20 cellular contexts compared by ENCODE assay signal in genomic region chr5:145450286-145450969, GRCh38.
A peak's percentile ranks its signal among the peaks of the same experiment; 100 is the strongest.
DNase-seq lines count a peak whose midpoint lies in the region; ATAC-seq and TF ChIP-seq lines count a peak whose summit lies in the region.
"Had no signal": no experiment of that assay in that cellular context is flagged by ENCODE, and none has a peak within 500 bp of the region (broad histone marks: within the 10 kb centered on the region; RNA-seq: fewer than 3 reads in every experiment).

No MANE protein-coding gene starts in this region.

- H3K9me3 Mint-ChIP-seq in effector memory CD8-positive, alpha-beta T cell = peaks cover 0 to 2% of the 10 kb centered on the region in 2 donors

- no peaks in the 10 kb centered on the region for H3K4me1 Mint-ChIP-seq in effector memory CD8-positive, alpha-beta T cell (ENCODE audit: low read depth in 2 of 2)

- no peaks in the 10 kb centered on the region for H3K27me3 Mint-ChIP-seq in effector memory CD8-positive, alpha-beta T cell

- no peak overlapping the region for H3K27ac Mint-ChIP-seq in effector memory CD8-positive, alpha-beta T cell
- H3K27ac Mint-ChIP-seq: CD8-positive, alpha-beta T cell had no signal

- H3K9ac ChIP-seq in MM.1S (ENCODE audit: low read length) = no peak overlapping the region
- H3K9ac ChIP-seq: BLaER1 treated with 17β-estradiol and CSF1 and Interleukin-3, amounts not matched to agents 10 nM and 100 nM; KMS-11 had no signal

- H3K9me2 ChIP-seq in MM.1S (replicated peaks; ENCODE audit: insufficient read depth, low read length) = no peaks in the 10 kb centered on the region

- peak overlapping the region; percentile 17 for H2AFZ ChIP-seq in osteoblast (ENCODE audit: low read length)
- H2AFZ ChIP-seq in MM.1S (ENCODE audit: low read length) = no peak overlapping the region

- no peaks in the 10 kb centered on the region for H3K9me3 ChIP-seq in osteoblast (ENCODE audit: low read depth, low read length)
- H3K9me3 ChIP-seq in MM.1S (replicated peaks; ENCODE audit: insufficient read depth, low read length) = no peaks in the 10 kb centered on the region
- H3K9me3 ChIP-seq: BLaER1 treated with 17β-estradiol and CSF1 and Interleukin-3, amounts not matched to agents 10 nM and 100 nM had no signal

- no peak overlapping the region for H3K4me3 ChIP-seq in astrocyte of the cerebellum (ENCODE audit: low read depth, low read length)
- H3K4me3 ChIP-seq in osteoblast (ENCODE audit: insufficient read depth, low read length) = no peak overlapping the region
- no peak overlapping the region for H3K4me3 ChIP-seq in MM.1S (ENCODE audit: low read length)
- H3K4me3 ChIP-seq: BLaER1 treated with 17β-estradiol and CSF1 and Interleukin-3, amounts not matched to agents 10 nM and 100 nM had no signal

- DNase-seq in HT1080 (ENCODE audit: low read depth) (peak; percentile 24), astrocyte of the cerebellum (ENCODE audit: low read depth) (peak; percentile 53), fibroblast of peridontal ligament (ENCODE audit: extremely low read depth) (peak; percentile 20), osteoblast (ENCODE audit: insufficient read length, low spot score, missing footprints) (no peak), MM.1S (no peak), NCI-H526 (lab: John Stamatoyannopoulos, UW) (no peak)
- no peak for DNase-seq in effector memory CD8-positive, alpha-beta T cell
- DNase-seq: Calu3; CD8-positive, alpha-beta T cell; NCI-H1092; NCI-H146; NCI-H2081; NCI-H2171 treated with DMSO at 0.1 percent for 48 hours; NCI-H446 treated with DMSO at 0.1 percent for 48 hours; OCI-M1; Right ventricle myocardium superior had no signal

- no peak overlapping the region for H3K27ac ChIP-seq in osteoblast (ENCODE audit: low read depth, low read length)
- no peak overlapping the region for H3K27ac ChIP-seq in MM.1S (ENCODE audit: low read length)
- H3K27ac ChIP-seq: BLaER1 treated with 17β-estradiol and CSF1 and Interleukin-3, amounts not matched to agents 10 nM and 100 nM; KMS-11 had no signal

- no peaks in the 10 kb centered on the region for H3K36me3 Mint-ChIP-seq in effector memory CD8-positive, alpha-beta T cell (ENCODE audit: insufficient read depth)
- H3K36me3 Mint-ChIP-seq: CD8-positive, alpha-beta T cell had no signal

- no peaks in the 10 kb centered on the region for H3K27me3 ChIP-seq in osteoblast (ENCODE audit: insufficient read depth, low read length)
- H3K27me3 ChIP-seq in MM.1S (replicated peaks; ENCODE audit: insufficient read depth, low read length) = no peaks in the 10 kb centered on the region
- H3K27me3 ChIP-seq: BLaER1 treated with 17β-estradiol and CSF1 and Interleukin-3, amounts not matched to agents 10 nM and 100 nM had no signal

- in situ Hi-C loops in astrocyte of the cerebellum (cut with HindIII; ENCODE audit: low sequenced_read_pairs) = no loop called here

- H3K4me2 ChIP-seq in osteoblast (ENCODE audit: insufficient read depth, low read length) = no peak overlapping the region
- no peak overlapping the region for H3K4me2 ChIP-seq in MM.1S (ENCODE audit: low read depth, low read length)
- H3K4me2 ChIP-seq: BLaER1 treated with 17β-estradiol and CSF1 and Interleukin-3, amounts not matched to agents 10 nM and 100 nM; KMS-11 had no signal

- TF ChIP-seq CTCF in astrocyte of the cerebellum (IDR thresholded peaks at IDR 0.05; ENCODE audit: low read depth, low read length, missing control alignments) (no peak), osteoblast (IDR thresholded peaks at IDR 0.05; ENCODE audit: extremely low read depth, low read depth, low read length) (no peak), MM.1S (IDR thresholded peaks at IDR 0.05; ENCODE audit: low read length) (no peak)

- no peaks in the 10 kb centered on the region for H3F3A ChIP-seq in MM.1S (ENCODE audit: insufficient read depth, low read length)

- H4K20me1 ChIP-seq in osteoblast (ENCODE audit: insufficient read depth, low read length) (no peaks in the 10 kb centered on the region), MM.1S (ENCODE audit: insufficient read depth, low read length) (no peaks in the 10 kb centered on the region)
- H4K20me1 ChIP-seq: BLaER1 treated with 17β-estradiol and CSF1 and Interleukin-3, amounts not matched to agents 10 nM and 100 nM had no signal

- ATAC-seq in HG02610 (IDR thresholded peaks at IDR 0.05; ENCODE audit: unreplicated experiment) = no peak
- no peak for ATAC-seq in effector memory CD8-positive, alpha-beta T cell (replicated peaks)
- ATAC-seq: CD8-positive, alpha-beta T cell; HepG2 had no signal

- H3K4me1 ChIP-seq in osteoblast (ENCODE audit: insufficient read depth, low read length) (peaks cover 5% of the 10 kb centered on the region), MM.1S (ENCODE audit: low read length) (0 out of 2 replicates have a peak, but pooled peaks cover 11% of the 10 kb centered on the region)
- H3K4me1 ChIP-seq: BLaER1 treated with 17β-estradiol and CSF1 and Interleukin-3, amounts not matched to agents 10 nM and 100 nM had no signal

- H3K36me3 ChIP-seq in osteoblast (ENCODE audit: insufficient read depth, low read length) = no peaks in the 10 kb centered on the region
- no peaks in the 10 kb centered on the region for H3K36me3 ChIP-seq in MM.1S (replicated peaks; ENCODE audit: insufficient read depth, low read length)
- H3K36me3 ChIP-seq: BLaER1 treated with 17β-estradiol and CSF1 and Interleukin-3, amounts not matched to agents 10 nM and 100 nM had no signal

- H3K79me2 ChIP-seq in osteoblast (ENCODE audit: insufficient read depth, low read length) (no peaks in the 10 kb centered on the region), MM.1S (ENCODE audit: low read length) (no peaks in the 10 kb centered on the region)

- no peak overlapping the region for H3K4me3 Mint-ChIP-seq in effector memory CD8-positive, alpha-beta T cell
- H3K4me3 Mint-ChIP-seq: CD8-positive, alpha-beta T cell had no signal

Comparison
In these comparisons a context has a peak if more than half of its experiments do, and no peak if none do; other contexts are left out.
1. DNase-seq: peak in HT1080 (single experiment), astrocyte of the cerebellum (single experiment) and fibroblast of peridontal ligament (single experiment); none in osteoblast (single experiment), effector memory CD8-positive, alpha-beta T cell (0 of 3), MM.1S (single experiment) and NCI-H526 (0 of 2).